ENCODE assay signal across 2 cellular contexts in the genomic region with DNA sequence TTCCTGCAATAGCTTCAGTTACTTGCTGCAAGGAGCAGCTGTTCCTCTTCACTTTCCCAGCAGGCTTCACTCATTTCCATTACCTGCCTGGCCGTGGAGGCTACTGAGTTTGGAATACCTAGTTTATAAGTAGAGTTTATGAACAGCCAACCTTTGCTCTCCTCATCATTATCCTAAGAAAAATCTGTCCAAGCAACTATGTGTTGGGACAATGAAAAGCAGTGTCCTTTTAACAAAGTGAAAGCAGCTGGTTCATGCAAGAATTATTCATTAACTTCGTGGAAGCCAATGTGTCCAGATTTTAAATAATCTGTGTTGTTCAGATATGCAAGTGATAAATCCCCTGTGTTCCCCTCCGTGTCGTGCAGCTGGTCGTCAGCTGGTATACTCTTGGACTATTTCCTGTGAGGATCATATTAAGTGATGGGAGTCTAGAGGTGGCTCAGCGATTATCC.
TF ChIP-seq lines count a peak whose summit lies in the region.

No MANE protein-coding gene starts in this region.

TF ChIP-seq in SK-N-SH, 30 proteins besides CTCF, POLR2A, EP300 and RAD21:
- TF ChIP-seq RXRA (IDR thresholded peaks at IDR 0.05; ENCODE audit: borderline replicate concordance, low read depth) (no peak), TCF12 (IDR thresholded peaks at IDR 0.05) (no peak), RFX5 (IDR thresholded peaks at IDR 0.05; ENCODE audit: low read length) (no peak), TAF1 (IDR thresholded peaks at IDR 0.05; ENCODE audit: borderline replicate concordance, low read depth, low read length) (no peak), NFIC (IDR thresholded peaks at IDR 0.05; ENCODE audit: borderline replicate concordance) (no peak), FOXJ3 (CRISPR knock-in tag; IDR thresholded peaks at IDR 0.05) (no peak), ELF1 (IDR thresholded peaks at IDR 0.05) (no peak), SIN3A (IDR thresholded peaks at IDR 0.05; ENCODE audit: borderline replicate concordance, low read depth, low read length) (no peak)
- TF ChIP-seq, protein P1, sequence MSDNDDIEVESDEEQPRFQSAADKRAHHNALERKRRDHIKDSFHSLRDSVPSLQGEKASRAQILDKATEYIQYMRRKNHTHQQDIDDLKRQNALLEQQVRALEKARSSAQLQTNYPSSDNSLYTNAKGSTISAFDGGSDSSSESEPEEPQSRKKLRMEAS (IDR thresholded peaks at IDR 0.05; ENCODE audit: low read depth): no peak
- TF ChIP-seq, protein P2, sequence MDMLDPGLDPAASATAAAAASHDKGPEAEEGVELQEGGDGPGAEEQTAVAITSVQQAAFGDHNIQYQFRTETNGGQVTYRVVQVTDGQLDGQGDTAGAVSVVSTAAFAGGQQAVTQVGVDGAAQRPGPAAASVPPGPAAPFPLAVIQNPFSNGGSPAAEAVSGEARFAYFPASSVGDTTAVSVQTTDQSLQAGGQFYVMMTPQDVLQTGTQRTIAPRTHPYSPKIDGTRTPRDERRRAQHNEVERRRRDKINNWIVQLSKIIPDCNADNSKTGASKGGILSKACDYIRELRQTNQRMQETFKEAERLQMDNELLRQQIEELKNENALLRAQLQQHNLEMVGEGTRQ (IDR thresholded peaks at IDR 0.05; ENCODE audit: borderline replicate concordance, low read depth, low read length): no peak

TF ChIP-seq in SK-N-SH treated with all-trans-retinoic acid at 6 μM for 48 hours, 23 proteins besides CTCF, POLR2A, EP300 and RAD21:
- TF ChIP-seq, protein P3, sequence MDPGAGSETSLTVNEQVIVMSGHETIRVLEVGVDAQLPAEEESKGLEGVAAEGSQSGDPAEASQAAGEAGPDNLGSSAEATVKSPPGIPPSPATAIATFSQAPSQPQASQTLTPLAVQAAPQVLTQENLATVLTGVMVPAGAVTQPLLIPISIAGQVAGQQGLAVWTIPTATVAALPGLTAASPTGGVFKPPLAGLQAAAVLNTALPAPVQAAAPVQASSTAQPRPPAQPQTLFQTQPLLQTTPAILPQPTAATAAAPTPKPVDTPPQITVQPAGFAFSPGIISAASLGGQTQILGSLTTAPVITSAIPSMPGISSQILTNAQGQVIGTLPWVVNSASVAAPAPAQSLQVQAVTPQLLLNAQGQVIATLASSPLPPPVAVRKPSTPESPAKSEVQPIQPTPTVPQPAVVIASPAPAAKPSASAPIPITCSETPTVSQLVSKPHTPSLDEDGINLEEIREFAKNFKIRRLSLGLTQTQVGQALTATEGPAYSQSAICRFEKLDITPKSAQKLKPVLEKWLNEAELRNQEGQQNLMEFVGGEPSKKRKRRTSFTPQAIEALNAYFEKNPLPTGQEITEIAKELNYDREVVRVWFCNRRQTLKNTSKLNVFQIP (CRISPR knock-in tag; IDR thresholded peaks at IDR 0.05; ENCODE audit: borderline replicate concordance, low read depth): no peak
- TF ChIP-seq PPARA (CRISPR knock-in tag; IDR thresholded peaks at IDR 0.05; ENCODE audit: borderline replicate concordance) (no peak), RARB (CRISPR knock-in tag; IDR thresholded peaks at IDR 0.05) (no peak), ESRRG (CRISPR knock-in tag; IDR thresholded peaks at IDR 0.05) (no peak), ZFP3 (CRISPR knock-in tag; IDR thresholded peaks at IDR 0.05) (no peak), CSDC2 (CRISPR knock-in tag; IDR thresholded peaks at IDR 0.05) (no peak)
- TF ChIP-seq, protein P4, sequence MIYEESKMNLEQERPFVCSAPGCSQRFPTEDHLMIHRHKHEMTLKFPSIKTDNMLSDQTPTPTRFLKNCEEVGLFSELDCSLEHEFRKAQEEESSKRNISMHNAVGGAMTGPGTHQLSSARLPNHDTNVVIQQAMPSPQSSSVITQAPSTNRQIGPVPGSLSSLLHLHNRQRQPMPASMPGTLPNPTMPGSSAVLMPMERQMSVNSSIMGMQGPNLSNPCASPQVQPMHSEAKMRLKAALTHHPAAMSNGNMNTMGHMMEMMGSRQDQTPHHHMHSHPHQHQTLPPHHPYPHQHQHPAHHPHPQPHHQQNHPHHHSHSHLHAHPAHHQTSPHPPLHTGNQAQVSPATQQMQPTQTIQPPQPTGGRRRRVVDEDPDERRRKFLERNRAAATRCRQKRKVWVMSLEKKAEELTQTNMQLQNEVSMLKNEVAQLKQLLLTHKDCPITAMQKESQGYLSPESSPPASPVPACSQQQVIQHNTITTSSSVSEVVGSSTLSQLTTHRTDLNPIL (CRISPR knock-in tag; IDR thresholded peaks at IDR 0.05; ENCODE audit: low read depth): no peak
